1 cellular context compared by ENCODE assay signal in the genomic region with DNA sequence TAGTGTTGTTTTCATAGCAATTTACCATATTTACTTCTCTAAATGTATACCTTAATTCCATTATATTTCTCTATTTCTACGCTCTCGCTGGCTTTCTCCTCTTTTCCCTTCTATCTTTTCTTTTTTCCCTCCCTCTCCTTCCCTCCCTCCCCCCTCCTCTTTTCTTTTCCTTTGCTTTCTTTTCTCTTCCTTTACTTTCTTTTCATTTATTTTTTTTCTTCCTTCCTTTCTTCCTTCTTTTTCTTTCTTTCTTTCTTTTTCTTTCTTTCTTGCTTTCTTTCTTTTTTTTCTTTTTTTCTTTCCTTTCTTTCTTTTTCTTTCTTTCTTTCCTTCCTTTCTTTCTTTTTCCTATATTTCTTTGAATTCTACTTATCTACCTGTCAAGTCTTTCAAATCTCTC.
TF ChIP-seq lines count a peak whose summit lies in the region.

No MANE protein-coding gene starts in this region.

TF ChIP-seq in HEK293, 187 proteins besides CTCF, POLR2A, EP300 and RAD21 (continued from another document):
- TF ChIP-seq, protein P1, sequence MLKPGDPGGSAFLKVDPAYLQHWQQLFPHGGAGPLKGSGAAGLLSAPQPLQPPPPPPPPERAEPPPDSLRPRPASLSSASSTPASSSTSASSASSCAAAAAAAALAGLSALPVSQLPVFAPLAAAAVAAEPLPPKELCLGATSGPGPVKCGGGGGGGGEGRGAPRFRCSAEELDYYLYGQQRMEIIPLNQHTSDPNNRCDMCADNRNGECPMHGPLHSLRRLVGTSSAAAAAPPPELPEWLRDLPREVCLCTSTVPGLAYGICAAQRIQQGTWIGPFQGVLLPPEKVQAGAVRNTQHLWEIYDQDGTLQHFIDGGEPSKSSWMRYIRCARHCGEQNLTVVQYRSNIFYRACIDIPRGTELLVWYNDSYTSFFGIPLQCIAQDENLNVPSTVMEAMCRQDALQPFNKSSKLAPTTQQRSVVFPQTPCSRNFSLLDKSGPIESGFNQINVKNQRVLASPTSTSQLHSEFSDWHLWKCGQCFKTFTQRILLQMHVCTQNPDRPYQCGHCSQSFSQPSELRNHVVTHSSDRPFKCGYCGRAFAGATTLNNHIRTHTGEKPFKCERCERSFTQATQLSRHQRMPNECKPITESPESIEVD (tag by site-specific recombination; IDR thresholded peaks at IDR 0.05): no peak
- TF ChIP-seq ZNF610 (tag by site-specific recombination; IDR thresholded peaks at IDR 0.05; ENCODE audit: borderline replicate concordance): no peak
